In genomic region chr13:38775085-38775484, GRCh38 we compare ENCODE assay signal across 34 cellular contexts.
"Had no signal": no experiment of that assay in that cellular context is flagged by ENCODE, and none has a peak within 500 bp of the region (broad histone marks: within the 10 kb centered on the region; RNA-seq: fewer than 3 reads in every experiment).

No MANE protein-coding gene starts in this region.

- H3K9ac ChIP-seq: KMS-11 had no signal

- H3K36me3 ChIP-seq: MG63 had no signal

- H3K4me3 ChIP-seq: MG63 had no signal

- H3K27me3 ChIP-seq: MG63 had no signal

- H3K4me2 ChIP-seq: KMS-11 had no signal

- H3K27ac ChIP-seq: KMS-11 had no signal

- H3K9me3 ChIP-seq: MG63 had no signal

- DNase-seq: Karpas-422, Kasumi-1, MG63, MM.1S, MV-4-11, NCI-H1048, NCI-H1092, NCI-H1092 treated with DMSO at 0.1 percent for 48 hours, NCI-H1105, NCI-H1105 treated with DMSO at 0.1 percent for 48 hours, NCI-H1417, NCI-H1417 treated with DMSO at 0.1 percent for 48 hours, NCI-H1436, NCI-H1436 treated with DMSO at 0.1 percent for 48 hours, NCI-H146, NCI-H1694, NCI-H1694 treated with DMSO at 0.1 percent for 48 hours, NCI-H187, NCI-H187 treated with DMSO at 0.1 percent for 48 hours, NCI-H1930, NCI-H2029, NCI-H2029 treated with DMSO at 0.1 percent for 48 hours, NCI-H2081, NCI-H2081 treated with DMSO at 0.1 percent for 48 hours, NCI-H2107, NCI-H2171, NCI-H2171 treated with DMSO at 0.1 percent for 48 hours, NCI-H2227 treated with DMSO at 0.1 percent for 48 hours, NCI-H226, NCI-H345, NCI-H446, NCI-H446 treated with DMSO at 0.1 percent for 48 hours, NCI-H510A had no signal
